ENCODE assay signal across 1 cellular context in the genomic region with DNA sequence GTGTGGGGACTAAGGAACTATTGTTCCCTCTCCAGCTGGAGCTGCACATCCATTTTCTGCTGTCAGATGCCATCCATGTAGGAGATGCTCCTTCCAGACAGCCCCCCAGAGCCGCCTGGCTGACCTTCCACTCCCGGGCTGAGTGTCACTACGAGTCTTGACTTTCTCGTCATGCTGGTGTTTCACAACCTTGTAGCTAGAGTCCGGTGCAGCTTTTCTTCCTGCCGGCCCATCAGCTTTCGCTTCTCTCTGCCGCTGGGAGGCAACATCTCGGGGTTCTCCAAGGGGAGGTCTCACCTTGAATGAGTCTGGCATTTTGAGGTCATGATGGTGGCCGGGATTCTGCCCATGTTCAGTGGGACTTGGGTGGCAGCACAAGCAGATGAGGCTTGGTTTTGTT.
TF ChIP-seq lines count a peak whose summit lies in the region.

No MANE protein-coding gene starts in this region.

TF ChIP-seq in WTC11, 78 proteins besides CTCF, POLR2A, EP300 and RAD21 (continued from another document):
- TF ChIP-seq SMAD3 (CRISPR knock-in tag; IDR thresholded peaks at IDR 0.05; ENCODE audit: borderline replicate concordance) (no peak), ZNF121 (CRISPR knock-in tag; IDR thresholded peaks at IDR 0.05) (no peak), ZNF138 (CRISPR knock-in tag; conservative IDR thresholded peaks at IDR 0.05) (no peak), NFATC4 (CRISPR knock-in tag; IDR thresholded peaks at IDR 0.05) (no peak), NR2C2 (CRISPR knock-in tag; IDR thresholded peaks at IDR 0.05) (no peak)
- TF ChIP-seq, protein P1, sequence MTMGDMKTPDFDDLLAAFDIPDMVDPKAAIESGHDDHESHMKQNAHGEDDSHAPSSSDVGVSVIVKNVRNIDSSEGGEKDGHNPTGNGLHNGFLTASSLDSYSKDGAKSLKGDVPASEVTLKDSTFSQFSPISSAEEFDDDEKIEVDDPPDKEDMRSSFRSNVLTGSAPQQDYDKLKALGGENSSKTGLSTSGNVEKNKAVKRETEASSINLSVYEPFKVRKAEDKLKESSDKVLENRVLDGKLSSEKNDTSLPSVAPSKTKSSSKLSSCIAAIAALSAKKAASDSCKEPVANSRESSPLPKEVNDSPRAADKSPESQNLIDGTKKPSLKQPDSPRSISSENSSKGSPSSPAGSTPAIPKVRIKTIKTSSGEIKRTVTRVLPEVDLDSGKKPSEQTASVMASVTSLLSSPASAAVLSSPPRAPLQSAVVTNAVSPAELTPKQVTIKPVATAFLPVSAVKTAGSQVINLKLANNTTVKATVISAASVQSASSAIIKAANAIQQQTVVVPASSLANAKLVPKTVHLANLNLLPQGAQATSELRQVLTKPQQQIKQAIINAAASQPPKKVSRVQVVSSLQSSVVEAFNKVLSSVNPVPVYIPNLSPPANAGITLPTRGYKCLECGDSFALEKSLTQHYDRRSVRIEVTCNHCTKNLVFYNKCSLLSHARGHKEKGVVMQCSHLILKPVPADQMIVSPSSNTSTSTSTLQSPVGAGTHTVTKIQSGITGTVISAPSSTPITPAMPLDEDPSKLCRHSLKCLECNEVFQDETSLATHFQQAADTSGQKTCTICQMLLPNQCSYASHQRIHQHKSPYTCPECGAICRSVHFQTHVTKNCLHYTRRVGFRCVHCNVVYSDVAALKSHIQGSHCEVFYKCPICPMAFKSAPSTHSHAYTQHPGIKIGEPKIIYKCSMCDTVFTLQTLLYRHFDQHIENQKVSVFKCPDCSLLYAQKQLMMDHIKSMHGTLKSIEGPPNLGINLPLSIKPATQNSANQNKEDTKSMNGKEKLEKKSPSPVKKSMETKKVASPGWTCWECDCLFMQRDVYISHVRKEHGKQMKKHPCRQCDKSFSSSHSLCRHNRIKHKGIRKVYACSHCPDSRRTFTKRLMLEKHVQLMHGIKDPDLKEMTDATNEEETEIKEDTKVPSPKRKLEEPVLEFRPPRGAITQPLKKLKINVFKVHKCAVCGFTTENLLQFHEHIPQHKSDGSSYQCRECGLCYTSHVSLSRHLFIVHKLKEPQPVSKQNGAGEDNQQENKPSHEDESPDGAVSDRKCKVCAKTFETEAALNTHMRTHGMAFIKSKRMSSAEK (CRISPR knock-in tag; IDR thresholded peaks at IDR 0.05; ENCODE audit: borderline replicate concordance): no peak
- TF ChIP-seq, protein P2, sequence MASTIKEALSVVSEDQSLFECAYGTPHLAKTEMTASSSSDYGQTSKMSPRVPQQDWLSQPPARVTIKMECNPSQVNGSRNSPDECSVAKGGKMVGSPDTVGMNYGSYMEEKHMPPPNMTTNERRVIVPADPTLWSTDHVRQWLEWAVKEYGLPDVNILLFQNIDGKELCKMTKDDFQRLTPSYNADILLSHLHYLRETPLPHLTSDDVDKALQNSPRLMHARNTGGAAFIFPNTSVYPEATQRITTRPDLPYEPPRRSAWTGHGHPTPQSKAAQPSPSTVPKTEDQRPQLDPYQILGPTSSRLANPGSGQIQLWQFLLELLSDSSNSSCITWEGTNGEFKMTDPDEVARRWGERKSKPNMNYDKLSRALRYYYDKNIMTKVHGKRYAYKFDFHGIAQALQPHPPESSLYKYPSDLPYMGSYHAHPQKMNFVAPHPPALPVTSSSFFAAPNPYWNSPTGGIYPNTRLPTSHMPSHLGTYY (CRISPR knock-in tag; IDR thresholded peaks at IDR 0.05): no peak
- TF ChIP-seq, protein P3, sequence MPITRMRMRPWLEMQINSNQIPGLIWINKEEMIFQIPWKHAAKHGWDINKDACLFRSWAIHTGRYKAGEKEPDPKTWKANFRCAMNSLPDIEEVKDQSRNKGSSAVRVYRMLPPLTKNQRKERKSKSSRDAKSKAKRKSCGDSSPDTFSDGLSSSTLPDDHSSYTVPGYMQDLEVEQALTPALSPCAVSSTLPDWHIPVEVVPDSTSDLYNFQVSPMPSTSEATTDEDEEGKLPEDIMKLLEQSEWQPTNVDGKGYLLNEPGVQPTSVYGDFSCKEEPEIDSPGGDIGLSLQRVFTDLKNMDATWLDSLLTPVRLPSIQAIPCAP (CRISPR knock-in tag; IDR thresholded peaks at IDR 0.05): no peak
- TF ChIP-seq, protein P4, sequence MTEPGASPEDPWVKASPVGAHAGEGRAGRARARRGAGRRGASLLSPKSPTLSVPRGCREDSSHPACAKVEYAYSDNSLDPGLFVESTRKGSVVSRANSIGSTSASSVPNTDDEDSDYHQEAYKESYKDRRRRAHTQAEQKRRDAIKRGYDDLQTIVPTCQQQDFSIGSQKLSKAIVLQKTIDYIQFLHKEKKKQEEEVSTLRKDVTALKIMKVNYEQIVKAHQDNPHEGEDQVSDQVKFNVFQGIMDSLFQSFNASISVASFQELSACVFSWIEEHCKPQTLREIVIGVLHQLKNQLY (CRISPR knock-in tag; IDR thresholded peaks at IDR 0.05): no peak
- TF ChIP-seq, protein P5, sequence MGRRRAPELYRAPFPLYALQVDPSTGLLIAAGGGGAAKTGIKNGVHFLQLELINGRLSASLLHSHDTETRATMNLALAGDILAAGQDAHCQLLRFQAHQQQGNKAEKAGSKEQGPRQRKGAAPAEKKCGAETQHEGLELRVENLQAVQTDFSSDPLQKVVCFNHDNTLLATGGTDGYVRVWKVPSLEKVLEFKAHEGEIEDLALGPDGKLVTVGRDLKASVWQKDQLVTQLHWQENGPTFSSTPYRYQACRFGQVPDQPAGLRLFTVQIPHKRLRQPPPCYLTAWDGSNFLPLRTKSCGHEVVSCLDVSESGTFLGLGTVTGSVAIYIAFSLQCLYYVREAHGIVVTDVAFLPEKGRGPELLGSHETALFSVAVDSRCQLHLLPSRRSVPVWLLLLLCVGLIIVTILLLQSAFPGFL (CRISPR knock-in tag; IDR thresholded peaks at IDR 0.05; ENCODE audit: borderline replicate concordance): no peak
- TF ChIP-seq, protein P6, sequence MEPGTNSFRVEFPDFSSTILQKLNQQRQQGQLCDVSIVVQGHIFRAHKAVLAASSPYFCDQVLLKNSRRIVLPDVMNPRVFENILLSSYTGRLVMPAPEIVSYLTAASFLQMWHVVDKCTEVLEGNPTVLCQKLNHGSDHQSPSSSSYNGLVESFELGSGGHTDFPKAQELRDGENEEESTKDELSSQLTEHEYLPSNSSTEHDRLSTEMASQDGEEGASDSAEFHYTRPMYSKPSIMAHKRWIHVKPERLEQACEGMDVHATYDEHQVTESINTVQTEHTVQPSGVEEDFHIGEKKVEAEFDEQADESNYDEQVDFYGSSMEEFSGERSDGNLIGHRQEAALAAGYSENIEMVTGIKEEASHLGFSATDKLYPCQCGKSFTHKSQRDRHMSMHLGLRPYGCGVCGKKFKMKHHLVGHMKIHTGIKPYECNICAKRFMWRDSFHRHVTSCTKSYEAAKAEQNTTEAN (CRISPR knock-in tag; IDR thresholded peaks at IDR 0.05): no peak
- TF ChIP-seq, protein P7, sequence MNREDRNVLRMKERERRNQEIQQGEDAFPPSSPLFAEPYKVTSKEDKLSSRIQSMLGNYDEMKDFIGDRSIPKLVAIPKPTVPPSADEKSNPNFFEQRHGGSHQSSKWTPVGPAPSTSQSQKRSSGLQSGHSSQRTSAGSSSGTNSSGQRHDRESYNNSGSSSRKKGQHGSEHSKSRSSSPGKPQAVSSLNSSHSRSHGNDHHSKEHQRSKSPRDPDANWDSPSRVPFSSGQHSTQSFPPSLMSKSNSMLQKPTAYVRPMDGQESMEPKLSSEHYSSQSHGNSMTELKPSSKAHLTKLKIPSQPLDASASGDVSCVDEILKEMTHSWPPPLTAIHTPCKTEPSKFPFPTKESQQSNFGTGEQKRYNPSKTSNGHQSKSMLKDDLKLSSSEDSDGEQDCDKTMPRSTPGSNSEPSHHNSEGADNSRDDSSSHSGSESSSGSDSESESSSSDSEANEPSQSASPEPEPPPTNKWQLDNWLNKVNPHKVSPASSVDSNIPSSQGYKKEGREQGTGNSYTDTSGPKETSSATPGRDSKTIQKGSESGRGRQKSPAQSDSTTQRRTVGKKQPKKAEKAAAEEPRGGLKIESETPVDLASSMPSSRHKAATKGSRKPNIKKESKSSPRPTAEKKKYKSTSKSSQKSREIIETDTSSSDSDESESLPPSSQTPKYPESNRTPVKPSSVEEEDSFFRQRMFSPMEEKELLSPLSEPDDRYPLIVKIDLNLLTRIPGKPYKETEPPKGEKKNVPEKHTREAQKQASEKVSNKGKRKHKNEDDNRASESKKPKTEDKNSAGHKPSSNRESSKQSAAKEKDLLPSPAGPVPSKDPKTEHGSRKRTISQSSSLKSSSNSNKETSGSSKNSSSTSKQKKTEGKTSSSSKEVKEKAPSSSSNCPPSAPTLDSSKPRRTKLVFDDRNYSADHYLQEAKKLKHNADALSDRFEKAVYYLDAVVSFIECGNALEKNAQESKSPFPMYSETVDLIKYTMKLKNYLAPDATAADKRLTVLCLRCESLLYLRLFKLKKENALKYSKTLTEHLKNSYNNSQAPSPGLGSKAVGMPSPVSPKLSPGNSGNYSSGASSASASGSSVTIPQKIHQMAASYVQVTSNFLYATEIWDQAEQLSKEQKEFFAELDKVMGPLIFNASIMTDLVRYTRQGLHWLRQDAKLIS (CRISPR knock-in tag; IDR thresholded peaks at IDR 0.05; ENCODE audit: borderline replicate concordance): no peak
- TF ChIP-seq, protein P8, sequence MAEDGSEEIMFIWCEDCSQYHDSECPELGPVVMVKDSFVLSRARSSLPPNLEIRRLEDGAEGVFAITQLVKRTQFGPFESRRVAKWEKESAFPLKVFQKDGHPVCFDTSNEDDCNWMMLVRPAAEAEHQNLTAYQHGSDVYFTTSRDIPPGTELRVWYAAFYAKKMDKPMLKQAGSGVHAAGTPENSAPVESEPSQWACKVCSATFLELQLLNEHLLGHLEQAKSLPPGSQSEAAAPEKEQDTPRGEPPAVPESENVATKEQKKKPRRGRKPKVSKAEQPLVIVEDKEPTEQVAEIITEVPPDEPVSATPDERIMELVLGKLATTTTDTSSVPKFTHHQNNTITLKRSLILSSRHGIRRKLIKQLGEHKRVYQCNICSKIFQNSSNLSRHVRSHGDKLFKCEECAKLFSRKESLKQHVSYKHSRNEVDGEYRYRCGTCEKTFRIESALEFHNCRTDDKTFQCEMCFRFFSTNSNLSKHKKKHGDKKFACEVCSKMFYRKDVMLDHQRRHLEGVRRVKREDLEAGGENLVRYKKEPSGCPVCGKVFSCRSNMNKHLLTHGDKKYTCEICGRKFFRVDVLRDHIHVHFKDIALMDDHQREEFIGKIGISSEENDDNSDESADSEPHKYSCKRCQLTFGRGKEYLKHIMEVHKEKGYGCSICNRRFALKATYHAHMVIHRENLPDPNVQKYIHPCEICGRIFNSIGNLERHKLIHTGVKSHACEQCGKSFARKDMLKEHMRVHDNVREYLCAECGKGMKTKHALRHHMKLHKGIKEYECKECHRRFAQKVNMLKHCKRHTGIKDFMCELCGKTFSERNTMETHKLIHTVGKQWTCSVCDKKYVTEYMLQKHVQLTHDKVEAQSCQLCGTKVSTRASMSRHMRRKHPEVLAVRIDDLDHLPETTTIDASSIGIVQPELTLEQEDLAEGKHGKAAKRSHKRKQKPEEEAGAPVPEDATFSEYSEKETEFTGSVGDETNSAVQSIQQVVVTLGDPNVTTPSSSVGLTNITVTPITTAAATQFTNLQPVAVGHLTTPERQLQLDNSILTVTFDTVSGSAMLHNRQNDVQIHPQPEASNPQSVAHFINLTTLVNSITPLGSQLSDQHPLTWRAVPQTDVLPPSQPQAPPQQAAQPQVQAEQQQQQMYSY (CRISPR knock-in tag; IDR thresholded peaks at IDR 0.05): no peak
